1 cellular context compared by ENCODE assay signal in genomic region chr11:64917663-64917995, GRCh38.
A peak's percentile ranks its signal among the peaks of the same experiment; 100 is the strongest.
TF ChIP-seq lines count a peak whose summit lies in the region.

No MANE protein-coding gene starts in this region.

TF ChIP-seq in K562, 482 proteins besides CTCF, POLR2A, EP300 and RAD21:
- TF ChIP-seq ZNF740 (CRISPR knock-in tag; IDR thresholded peaks at IDR 0.05): no peak
- TF ChIP-seq ZNF740 (tag; IDR thresholded peaks at IDR 0.05): 0 out of 4 replicates have a peak, but pooled peaks of 1 of the 2 experiments have one; percentile 11
- TF ChIP-seq OTX1 (CRISPR knock-in tag; IDR thresholded peaks at IDR 0.05): no peak
- TF ChIP-seq RBBP5 (IDR thresholded peaks at IDR 0.05; ENCODE audit: borderline replicate concordance, insufficient read depth, low read length, poor library complexity, severe bottlenecking): no peak
- TF ChIP-seq PML (IDR thresholded peaks at IDR 0.05; ENCODE audit: low read length): peak; percentile 42; the same call in 1 of the 2 replicates
- TF ChIP-seq ZNF444 (CRISPR knock-in tag; IDR thresholded peaks at IDR 0.05): 0 out of 2 replicates have a peak, but pooled peaks have one; percentile 9
- peak in 1 of 2 experiments; percentile 17; a peak in 1 of 4 replicates for TF ChIP-seq HDAC1 (IDR thresholded peaks at IDR 0.05)
- TF ChIP-seq BRF2 (IDR thresholded peaks at IDR 0.05; ENCODE audit: borderline replicate concordance, insufficient read depth, insufficient read length): no peak
- TF ChIP-seq FOXA3 (CRISPR knock-in tag; conservative IDR thresholded peaks at IDR 0.05 in 1 of 2, IDR thresholded peaks at IDR 0.05 in 1 of 2): peak in 1 of 2 experiments; percentile 55; a peak in 1 of 4 replicates
- 0 out of 2 replicates have a peak, but pooled peaks have one; percentile 24 for TF ChIP-seq ZEB2 (IDR thresholded peaks at IDR 0.05)
- TF ChIP-seq ZBTB40 (IDR thresholded peaks at IDR 0.05): peak; percentile 55
- TF ChIP-seq ZBTB40 (CRISPR knock-in tag; IDR thresholded peaks at IDR 0.05): no peak
- 0 out of 2 replicates have a peak, but pooled peaks have one; percentile 38 for TF ChIP-seq GTF2E2 (tag; IDR thresholded peaks at IDR 0.05)
- TF ChIP-seq HDAC2 (IDR thresholded peaks at IDR 0.05): 0 out of 2 replicates have a peak, but pooled peaks have one; percentile 14
- TF ChIP-seq NFATC3 (IDR thresholded peaks at IDR 0.05): peak; percentile 23; the same call in 1 of the 2 replicates
- TF ChIP-seq LCOR (CRISPR knock-in tag; IDR thresholded peaks at IDR 0.05): 0 out of 2 replicates have a peak, but pooled peaks have one; percentile 47
